ENCODE assay signal across 29 cellular contexts in genomic region chr3:152607179-152607578, GRCh38.
DNase-seq lines count a peak whose midpoint lies in the region; ATAC-seq, FAIRE-seq and TF ChIP-seq lines count a peak whose summit lies in the region.
"Had no signal": no experiment of that assay in that cellular context is flagged by ENCODE, and none has a peak within 500 bp of the region (broad histone marks: within the 10 kb centered on the region; RNA-seq: fewer than 3 reads in every experiment).

No MANE protein-coding gene starts in this region.

- H3K27me3 ChIP-seq in K562 (ENCODE audit: control insufficient read depth in 2 of 2, insufficient read depth in 2 of 2, low read length in 2 of 2): no peaks in the 10 kb centered on the region
- H3K27me3 ChIP-seq in osteoblast (ENCODE audit: insufficient read depth, low read length): peaks cover 5% of the 10 kb centered on the region
- H3K27me3 ChIP-seq: BE2C; BLaER1; BLaER1 treated with 17β-estradiol and CSF1 and Interleukin-3, amounts not matched to agents 10 nM and 100 nM had no signal

- DNase-seq in K562 (ENCODE audit: extremely low read depth in 1 of 4, low spot score in 3 of 4): no peak
- no peak for DNase-seq in osteoblast (ENCODE audit: insufficient read length, low spot score, missing footprints)
- DNase-seq: 8988T; ACHN; AML-193; BE2C; C1 segment of cervical spinal cord; Caco-2; Calu3; CD4-positive, alpha-beta memory T cell; CD4-positive, alpha-beta T cell; CD4-positive, CD25-positive, alpha-beta regulatory T cell; CD8-positive, alpha-beta memory T cell; CD8-positive, alpha-beta T cell; COR-L47; DMS 273 treated with DMSO at 0.1 percent for 48 hours; DMS153; DMS53; DMS79; DMS79 treated with DMSO at 0.1 percent for 48 hours; DND-41; EL had no signal

- no peaks in the 10 kb centered on the region for H3K9me1 ChIP-seq in K562 (ENCODE audit: control insufficient read depth, insufficient read depth, low read length)

- no peak overlapping the region for H3K9ac ChIP-seq in K562 (ENCODE audit: insufficient read depth in 1 of 2, low read depth in 2 of 2, low read length in 2 of 2)
- H3K9ac ChIP-seq: BLaER1; BLaER1 treated with 17β-estradiol and CSF1 and Interleukin-3, amounts not matched to agents 10 nM and 100 nM had no signal

- no peak for ATAC-seq in K562
- ATAC-seq: A549; CD8-positive, alpha-beta T cell had no signal

- BruUV-seq in K562 (replicated peaks; lab: Mats Ljungman, UMichigan): no TSS peak

- H3K79me2 ChIP-seq in K562 (ENCODE audit: control insufficient read depth, insufficient read depth, low read length) (no peaks in the 10 kb centered on the region), osteoblast (ENCODE audit: insufficient read depth, low read length) (no peaks in the 10 kb centered on the region)

- no peak overlapping the region for H3K4me3 ChIP-seq in K562
- no peak overlapping the region for H3K4me3 ChIP-seq in osteoblast (ENCODE audit: insufficient read depth, low read length)
- H3K4me3 ChIP-seq: A549; BLaER1; BLaER1 treated with 17β-estradiol and CSF1 and Interleukin-3, amounts not matched to agents 10 nM and 100 nM had no signal

- no peak overlapping the region for H3K27ac ChIP-seq in K562 (ENCODE audit: extremely low read depth, low read depth, low read length)
- no peak overlapping the region for H3K27ac ChIP-seq in osteoblast (ENCODE audit: low read depth, low read length)
- H3K27ac ChIP-seq: 22Rv1; A549; BLaER1; BLaER1 treated with 17β-estradiol and CSF1 and Interleukin-3, amounts not matched to agents 10 nM and 100 nM; C4-2B had no signal

- H4K20me1 ChIP-seq in K562 (replicated peaks; ENCODE audit: control insufficient read depth, insufficient read depth, low read length): no peaks in the 10 kb centered on the region
- H4K20me1 ChIP-seq in osteoblast (ENCODE audit: insufficient read depth, low read length): no peaks in the 10 kb centered on the region
- H4K20me1 ChIP-seq: BLaER1; BLaER1 treated with 17β-estradiol and CSF1 and Interleukin-3, amounts not matched to agents 10 nM and 100 nM had no signal

- no peak overlapping the region for H3K4me2 ChIP-seq in K562 (ENCODE audit: insufficient read depth, low read length)
- no peak overlapping the region for H3K4me2 ChIP-seq in osteoblast (ENCODE audit: insufficient read depth, low read length)
- H3K4me2 ChIP-seq: A549; BLaER1; BLaER1 treated with 17β-estradiol and CSF1 and Interleukin-3, amounts not matched to agents 10 nM and 100 nM had no signal

- peaks cover 0 to 4% of the 10 kb centered on the region in 2 experiments; a peak in 2 of 5 replicates for H3K4me1 ChIP-seq in K562 (replicated peaks in 1 of 2; ENCODE audit: control insufficient read depth in 2 of 2, insufficient read depth in 2 of 2, low read length in 2 of 2)
- no peaks in the 10 kb centered on the region for H3K4me1 ChIP-seq in osteoblast (ENCODE audit: insufficient read depth, low read length)
- H3K4me1 ChIP-seq: A549; BE2C; BLaER1; BLaER1 treated with 17β-estradiol and CSF1 and Interleukin-3, amounts not matched to agents 10 nM and 100 nM had no signal

- POLR2A ChIA-PET in K562 (lab: Yijun Ruan, JAX): no interaction called here

- H2AFZ ChIP-seq in K562 (ENCODE audit: low read depth, low read length) (no peak overlapping the region), osteoblast (ENCODE audit: low read length) (no peak overlapping the region)

- TF ChIP-seq EP300 in K562 (IDR thresholded peaks at IDR 0.05; ENCODE audit: low read length): no peak

- TF ChIP-seq RAD21 in K562 (CRISPR knock-in tag; conservative IDR thresholded peaks at IDR 0.05 in 1 of 2, IDR thresholded peaks at IDR 0.05 in 1 of 2): no peak

- no peak for FAIRE-seq in K562 (lab: Jason Lieb, UNC)
- FAIRE-seq: A204.1, A549, D721Med had no signal

- intact Hi-C loops in K562 (cut with micrococcal nuclease): no loop called here

- CTCF ChIA-PET in K562 (lab: Yijun Ruan, JAX; ENCODE audit: low intra/inter-chr PET ratio): no interaction called here

- no peak for TF ChIP-seq POLR2A in K562 (conservative IDR thresholded peaks at IDR 0.05)

- in situ Hi-C loops in K562 (cut with MboI): no loop called here

- H3K9me3 ChIP-seq in K562 (replicated peaks; ENCODE audit: control insufficient read depth, insufficient read depth, low read depth, low read length): no peaks in the 10 kb centered on the region; the same call in 1 of the 2 replicates
- H3K9me3 ChIP-seq in osteoblast (ENCODE audit: low read depth, low read length): no peaks in the 10 kb centered on the region
- H3K9me3 ChIP-seq: BE2C had no signal

- H3K36me3 ChIP-seq in K562 (ENCODE audit: control insufficient read depth, insufficient read depth, low read length) (no peaks in the 10 kb centered on the region), osteoblast (ENCODE audit: insufficient read depth, low read length) (no peaks in the 10 kb centered on the region)
- H3K36me3 ChIP-seq: BE2C; BLaER1; BLaER1 treated with 17β-estradiol and CSF1 and Interleukin-3, amounts not matched to agents 10 nM and 100 nM had no signal

- WGBS in K562 (ENCODE audit: insufficient coverage, low coverage, missing lambda C conversion rate): 79% methylated on average over 1 of the region's 1 CpG

- TF ChIP-seq CTCF in K562 (IDR thresholded peaks at IDR 0.05 in 2 of 3, conservative IDR thresholded peaks at IDR 0.05 in 1 of 3; ENCODE audit: insufficient read depth in 2 of 3, low read depth in 1 of 3, low read length in 3 of 3): no peak
- no peak for TF ChIP-seq CTCF in osteoblast (IDR thresholded peaks at IDR 0.05; ENCODE audit: extremely low read depth, low read depth, low read length)

TF ChIP-seq in K562, 482 proteins besides CTCF, POLR2A, EP300 and RAD21 (continues in another document):
- TF ChIP-seq DMBX1 (CRISPR knock-in tag; IDR thresholded peaks at IDR 0.05; ENCODE audit: borderline replicate concordance) (peak; percentile 77; the same call in 1 of the 2 replicates), IRF9 (tag; IDR thresholded peaks at IDR 0.05) (no peak), SMARCB1 (IDR thresholded peaks at IDR 0.05; ENCODE audit: insufficient read length, low read depth) (no peak), ZSCAN29 (IDR thresholded peaks at IDR 0.05) (no peak), DPF2 (IDR thresholded peaks at IDR 0.05) (no peak), MECOM (CRISPR knock-in tag; IDR thresholded peaks at IDR 0.05) (0 out of 2 replicates have a peak, but pooled peaks have one; percentile 16), ZZZ3 (IDR thresholded peaks at IDR 0.05) (no peak), DDX20 (tag; IDR thresholded peaks at IDR 0.05; ENCODE audit: low read depth) (0 out of 2 replicates have a peak, but pooled peaks have one; percentile 41), PCBP2 (IDR thresholded peaks at IDR 0.05; ENCODE audit: low read depth, low read length, poor library complexity, severe bottlenecking) (no peak), ZNF592 (IDR thresholded peaks at IDR 0.05) (peak; percentile 92), NR3C1 (CRISPR knock-in tag; IDR thresholded peaks at IDR 0.05) (no peak), TRIM25 (IDR thresholded peaks at IDR 0.05; ENCODE audit: borderline replicate concordance) (no peak)
